ENCODE assay signal across 1 cellular context in genomic region chr10:123019941-123020703, GRCh38.
TF ChIP-seq lines count a peak whose summit lies in the region.

No MANE protein-coding gene starts in this region.

TF ChIP-seq in HepG2, 621 proteins besides CTCF, POLR2A, EP300 and RAD21 (continued from another document and continues in another):
- TF ChIP-seq ZNF281 (CRISPR knock-in tag; IDR thresholded peaks at IDR 0.05; ENCODE audit: borderline replicate concordance), result no peak
- no peak for TF ChIP-seq ZNF512 (CRISPR knock-in tag; IDR thresholded peaks at IDR 0.05)
- peak; percentile 87 for TF ChIP-seq NCOR1 (IDR thresholded peaks at IDR 0.05; ENCODE audit: borderline replicate concordance, low read length)
- 0 out of 2 replicates have a peak, but pooled peaks have one; percentile 53 for TF ChIP-seq DNMT3B (CRISPR knock-in tag; conservative IDR thresholded peaks at IDR 0.05)
- no peak for TF ChIP-seq LCORL (IDR thresholded peaks at IDR 0.05)
- 0 out of 2 replicates have a peak, but pooled peaks have one; percentile 14 for TF ChIP-seq LCORL (CRISPR knock-in tag; IDR thresholded peaks at IDR 0.05)
- 0 out of 2 replicates have a peak, but pooled peaks have one; percentile 51 for TF ChIP-seq ZNF639 (CRISPR knock-in tag; conservative IDR thresholded peaks at IDR 0.05)
- TF ChIP-seq RNF219 (CRISPR knock-in tag; IDR thresholded peaks at IDR 0.05), result 0 out of 2 replicates have a peak, but pooled peaks have one; percentile 47
- peak; percentile 90 for TF ChIP-seq ZEB1 (IDR thresholded peaks at IDR 0.05; ENCODE audit: insufficient replicate concordance, low read depth)
- peak; percentile 83; the same call in 1 of the 2 replicates for TF ChIP-seq ZNF614 (CRISPR knock-in tag; IDR thresholded peaks at IDR 0.05; ENCODE audit: borderline replicate concordance)
- TF ChIP-seq ERF (CRISPR knock-in tag; IDR thresholded peaks at IDR 0.05), result 0 out of 2 replicates have a peak, but pooled peaks have one; percentile 18
- no peak for TF ChIP-seq RBM39 (IDR thresholded peaks at IDR 0.05; ENCODE audit: low read depth, low read length, poor library complexity, severe bottlenecking)
- no peak for TF ChIP-seq ZNF747 (CRISPR knock-in tag; IDR thresholded peaks at IDR 0.05; ENCODE audit: borderline replicate concordance)
- no peak for TF ChIP-seq SOX6 (IDR thresholded peaks at IDR 0.05)
- TF ChIP-seq SOX6 (CRISPR knock-in tag; IDR thresholded peaks at IDR 0.05), result peak; percentile 87
- TF ChIP-seq HMG20A (CRISPR knock-in tag; IDR thresholded peaks at IDR 0.05; ENCODE audit: borderline replicate concordance), result peak; percentile 72
- TF ChIP-seq ZNF652 (CRISPR knock-in tag; IDR thresholded peaks at IDR 0.05; ENCODE audit: borderline replicate concordance, low read depth), result peak; percentile 94
- TF ChIP-seq MLX (CRISPR knock-in tag; IDR thresholded peaks at IDR 0.05), result no peak
- TF ChIP-seq TBX2 (CRISPR knock-in tag; IDR thresholded peaks at IDR 0.05; ENCODE audit: borderline replicate concordance), result 0 out of 2 replicates have a peak, but pooled peaks have one; percentile 50
- no peak for TF ChIP-seq GFI1 (CRISPR knock-in tag; IDR thresholded peaks at IDR 0.05; ENCODE audit: borderline replicate concordance)
- peak; percentile 53; the same call in 1 of the 2 replicates for TF ChIP-seq ATF1 (CRISPR knock-in tag; IDR thresholded peaks at IDR 0.05)
- TF ChIP-seq NONO (IDR thresholded peaks at IDR 0.05), result no peak
- peak; percentile 66; the same call in 1 of the 2 replicates for TF ChIP-seq NONO (CRISPR knock-in tag; conservative IDR thresholded peaks at IDR 0.05)
- TF ChIP-seq MYPOP (CRISPR knock-in tag; IDR thresholded peaks at IDR 0.05), result peak; percentile 30; the same call in 1 of the 2 replicates
- no peak for TF ChIP-seq THAP8 (CRISPR knock-in tag; IDR thresholded peaks at IDR 0.05; ENCODE audit: borderline replicate concordance)
- no peak for TF ChIP-seq HIVEP1 (CRISPR knock-in tag; IDR thresholded peaks at IDR 0.05)
- no peak for TF ChIP-seq TAF15 (IDR thresholded peaks at IDR 0.05; ENCODE audit: low read depth, low read length, poor library complexity, severe bottlenecking)
- peak; percentile 61; the same call in 1 of the 2 replicates for TF ChIP-seq TCF7L2 (IDR thresholded peaks at IDR 0.05; ENCODE audit: low read depth, low read length)
- no peak for TF ChIP-seq SOX13 (IDR thresholded peaks at IDR 0.05)
- peak in 1 of 2 experiments; percentile 44; a peak in 1 of 4 replicates for TF ChIP-seq SOX13 (CRISPR knock-in tag; conservative IDR thresholded peaks at IDR 0.05 in 1 of 2, IDR thresholded peaks at IDR 0.05 in 1 of 2)
- no peak for TF ChIP-seq PRMT3 (CRISPR knock-in tag; IDR thresholded peaks at IDR 0.05; ENCODE audit: borderline replicate concordance, low read depth)
- TF ChIP-seq GATAD2A (CRISPR knock-in tag; IDR thresholded peaks at IDR 0.05), result peak; percentile 71
- TF ChIP-seq CBFB (CRISPR knock-in tag; IDR thresholded peaks at IDR 0.05), result no peak
- TF ChIP-seq ATF2 (CRISPR knock-in tag; IDR thresholded peaks at IDR 0.05), result peak; percentile 28; the same call in 1 of the 2 replicates
- TF ChIP-seq HHEX (CRISPR knock-in tag; IDR thresholded peaks at IDR 0.05), result 0 out of 2 replicates have a peak, but pooled peaks have one; percentile 35
- no peak for TF ChIP-seq ZNF782 (CRISPR knock-in tag; IDR thresholded peaks at IDR 0.05; ENCODE audit: borderline replicate concordance)
- no peak for TF ChIP-seq DZIP1 (CRISPR knock-in tag; IDR thresholded peaks at IDR 0.05)
- TF ChIP-seq ZBTB20 (CRISPR knock-in tag; IDR thresholded peaks at IDR 0.05; ENCODE audit: borderline replicate concordance, low read depth), result peak; percentile 89; the same call in 1 of the 2 replicates
- TF ChIP-seq KDM6A (CRISPR knock-in tag; IDR thresholded peaks at IDR 0.05; ENCODE audit: low read depth), result peak; percentile 64
- TF ChIP-seq MIXL1 (CRISPR knock-in tag; IDR thresholded peaks at IDR 0.05), result peak; percentile 37; the same call in 1 of the 2 replicates
- TF ChIP-seq SAP130 (CRISPR knock-in tag; IDR thresholded peaks at IDR 0.05; ENCODE audit: low read depth), result peak; percentile 66
- peak; percentile 62; the same call in 1 of the 2 replicates for TF ChIP-seq PATZ1 (CRISPR knock-in tag; IDR thresholded peaks at IDR 0.05)
- TF ChIP-seq MXD4 (CRISPR knock-in tag; IDR thresholded peaks at IDR 0.05), result no peak
